ENCODE assay signal across 1 cellular context in the genomic region with DNA sequence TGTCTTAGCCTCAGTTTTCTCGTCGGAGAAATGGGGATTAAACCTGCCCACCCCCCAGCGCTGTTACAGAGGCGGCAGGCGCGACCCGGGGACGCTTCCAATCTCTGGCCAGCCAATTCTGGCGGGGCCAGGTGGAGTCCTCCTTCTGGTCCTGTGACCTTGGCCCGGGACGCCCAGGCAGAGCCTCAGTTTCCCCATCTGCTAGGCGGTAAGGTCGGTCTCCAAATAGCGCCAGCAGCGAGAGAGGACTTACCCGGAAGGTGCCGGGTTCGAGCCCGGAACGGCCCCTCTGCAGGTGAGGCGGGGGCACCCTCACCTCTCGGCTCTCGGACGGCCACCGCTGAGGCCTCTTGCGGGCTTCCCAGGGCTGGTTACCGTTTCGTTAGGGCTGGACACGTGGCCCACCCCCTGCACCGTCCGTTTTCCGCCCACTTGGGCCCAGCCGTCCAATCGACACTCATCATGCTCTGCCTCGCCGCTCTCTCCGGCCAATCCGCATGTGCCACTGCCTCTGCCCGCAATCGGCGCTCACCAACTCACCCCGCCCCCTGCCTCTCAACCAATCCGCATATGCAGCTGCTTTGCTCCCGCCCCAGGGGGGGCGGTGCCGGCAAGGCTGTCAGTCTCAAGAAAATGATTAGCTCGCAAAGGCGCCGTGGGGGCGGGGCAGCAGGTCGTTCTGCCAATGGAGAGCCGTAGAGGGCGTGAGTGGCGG.
TF ChIP-seq lines count a peak whose summit lies in the region.

A gene with protein sequence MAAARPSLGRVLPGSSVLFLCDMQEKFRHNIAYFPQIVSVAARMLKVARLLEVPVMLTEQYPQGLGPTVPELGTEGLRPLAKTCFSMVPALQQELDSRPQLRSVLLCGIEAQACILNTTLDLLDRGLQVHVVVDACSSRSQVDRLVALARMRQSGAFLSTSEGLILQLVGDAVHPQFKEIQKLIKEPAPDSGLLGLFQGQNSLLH (minus strand): TSS at position 384 of the 715 bp plus-strand sequence. CDS start 5,156 bp downstream, outside the sequence.

TF ChIP-seq in HepG2, 621 proteins besides CTCF, POLR2A, EP300 and RAD21 (continued from another document and continues in another):
- TF ChIP-seq, protein P1, sequence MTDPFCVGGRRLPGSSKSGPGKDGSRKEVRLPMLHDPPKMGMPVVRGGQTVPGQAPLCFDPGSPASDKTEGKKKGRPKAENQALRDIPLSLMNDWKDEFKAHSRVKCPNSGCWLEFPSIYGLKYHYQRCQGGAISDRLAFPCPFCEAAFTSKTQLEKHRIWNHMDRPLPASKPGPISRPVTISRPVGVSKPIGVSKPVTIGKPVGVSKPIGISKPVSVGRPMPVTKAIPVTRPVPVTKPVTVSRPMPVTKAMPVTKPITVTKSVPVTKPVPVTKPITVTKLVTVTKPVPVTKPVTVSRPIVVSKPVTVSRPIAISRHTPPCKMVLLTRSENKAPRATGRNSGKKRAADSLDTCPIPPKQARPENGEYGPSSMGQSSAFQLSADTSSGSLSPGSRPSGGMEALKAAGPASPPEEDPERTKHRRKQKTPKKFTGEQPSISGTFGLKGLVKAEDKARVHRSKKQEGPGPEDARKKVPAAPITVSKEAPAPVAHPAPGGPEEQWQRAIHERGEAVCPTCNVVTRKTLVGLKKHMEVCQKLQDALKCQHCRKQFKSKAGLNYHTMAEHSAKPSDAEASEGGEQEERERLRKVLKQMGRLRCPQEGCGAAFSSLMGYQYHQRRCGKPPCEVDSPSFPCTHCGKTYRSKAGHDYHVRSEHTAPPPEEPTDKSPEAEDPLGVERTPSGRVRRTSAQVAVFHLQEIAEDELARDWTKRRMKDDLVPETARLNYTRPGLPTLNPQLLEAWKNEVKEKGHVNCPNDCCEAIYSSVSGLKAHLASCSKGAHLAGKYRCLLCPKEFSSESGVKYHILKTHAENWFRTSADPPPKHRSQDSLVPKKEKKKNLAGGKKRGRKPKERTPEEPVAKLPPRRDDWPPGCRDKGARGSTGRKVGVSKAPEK (CRISPR knock-in tag; IDR thresholded peaks at IDR 0.05; ENCODE audit: borderline replicate concordance): no peak
- TF ChIP-seq NFYC (CRISPR knock-in tag; IDR thresholded peaks at IDR 0.05) (peak; percentile 97), PHF21A (CRISPR knock-in tag; IDR thresholded peaks at IDR 0.05) (peak; percentile 33; the same call in 1 of the 2 replicates), RAD51 (IDR thresholded peaks at IDR 0.05; ENCODE audit: borderline replicate concordance) (peak; percentile 75), MLX (CRISPR knock-in tag; IDR thresholded peaks at IDR 0.05) (peak; percentile 74), RERE (CRISPR knock-in tag; IDR thresholded peaks at IDR 0.05; ENCODE audit: low read depth) (no peak), RELA (CRISPR knock-in tag; IDR thresholded peaks at IDR 0.05) (no peak), SMARCE1 (IDR thresholded peaks at IDR 0.05; ENCODE audit: borderline replicate concordance) (no peak), PLRG1 (conservative IDR thresholded peaks at IDR 0.05) (no peak), ZNF251 (CRISPR knock-in tag; IDR thresholded peaks at IDR 0.05) (no peak), ZNF24 (IDR thresholded peaks at IDR 0.05) (peak; percentile 83), ZNF292 (CRISPR knock-in tag; IDR thresholded peaks at IDR 0.05; ENCODE audit: borderline replicate concordance, low read depth) (peak; percentile 62; the same call in 1 of the 2 replicates), MXD4 (CRISPR knock-in tag; IDR thresholded peaks at IDR 0.05) (no peak), DNMT1 (CRISPR knock-in tag; IDR thresholded peaks at IDR 0.05) (no peak), CBX1 (IDR thresholded peaks at IDR 0.05; ENCODE audit: low read depth) (peak; percentile 51), ZNF3 (CRISPR knock-in tag; IDR thresholded peaks at IDR 0.05) (peak; percentile 83), BRCA1 (CRISPR knock-in tag; IDR thresholded peaks at IDR 0.05) (no peak), HNRNPUL1 (IDR thresholded peaks at IDR 0.05; ENCODE audit: low read depth, low read length) (peak; percentile 95), FOXP1 (IDR thresholded peaks at IDR 0.05) (no peak), FOXP1 (CRISPR knock-in tag; IDR thresholded peaks at IDR 0.05) (0 out of 2 replicates have a peak, but pooled peaks have one; percentile 10), NFKB2 (CRISPR knock-in tag; IDR thresholded peaks at IDR 0.05; ENCODE audit: borderline replicate concordance) (peak; percentile 84; the same call in 1 of the 2 replicates), ZNF639 (CRISPR knock-in tag; conservative IDR thresholded peaks at IDR 0.05) (peak; percentile 64), CBFB (CRISPR knock-in tag; IDR thresholded peaks at IDR 0.05) (no peak; the same call in 1 of the 2 replicates), HIVEP1 (CRISPR knock-in tag; IDR thresholded peaks at IDR 0.05) (peak; percentile 30; the same call in 1 of the 2 replicates), MYPOP (CRISPR knock-in tag; IDR thresholded peaks at IDR 0.05) (peak; percentile 13; the same call in 1 of the 2 replicates), TOPORS (CRISPR knock-in tag; IDR thresholded peaks at IDR 0.05) (peak; percentile 77; the same call in 1 of the 2 replicates), THAP11 (CRISPR knock-in tag; IDR thresholded peaks at IDR 0.05) (peak; percentile 67), ZNF710 (CRISPR knock-in tag; IDR thresholded peaks at IDR 0.05; ENCODE audit: borderline replicate concordance) (no peak), ZNF274 (CRISPR knock-in tag; IDR thresholded peaks at IDR 0.05) (0 out of 2 replicates have a peak, but pooled peaks have one; percentile 51), KLF9 (CRISPR knock-in tag; IDR thresholded peaks at IDR 0.05; ENCODE audit: low read depth) (peak; percentile 32; the same call in 1 of the 2 replicates), NR2C2 (CRISPR knock-in tag; IDR thresholded peaks at IDR 0.05; ENCODE audit: borderline replicate concordance) (peak; percentile 40; the same call in 1 of the 2 replicates), IKZF4 (CRISPR knock-in tag; IDR thresholded peaks at IDR 0.05; ENCODE audit: borderline replicate concordance, low read depth, not compliant biosample characterization) (peak; percentile 9), JUN (CRISPR knock-in tag; IDR thresholded peaks at IDR 0.05) (peak; percentile 15; the same call in 1 of the 2 replicates), ISL2 (CRISPR knock-in tag; IDR thresholded peaks at IDR 0.05) (no peak), ZNF878 (CRISPR knock-in tag; IDR thresholded peaks at IDR 0.05) (peak; percentile 29; the same call in 1 of the 2 replicates), MED1 (CRISPR knock-in tag; IDR thresholded peaks at IDR 0.05) (peak; percentile 74), ZNF572 (CRISPR knock-in tag; IDR thresholded peaks at IDR 0.05) (peak; percentile 78), ZNF773 (CRISPR knock-in tag; IDR thresholded peaks at IDR 0.05; ENCODE audit: borderline replicate concordance) (no peak), NPAS2 (CRISPR knock-in tag; IDR thresholded peaks at IDR 0.05; ENCODE audit: borderline replicate concordance) (no peak), STAT5B (CRISPR knock-in tag; IDR thresholded peaks at IDR 0.05) (0 out of 2 replicates have a peak, but pooled peaks have one; percentile 55)
- TF ChIP-seq, protein P2, sequence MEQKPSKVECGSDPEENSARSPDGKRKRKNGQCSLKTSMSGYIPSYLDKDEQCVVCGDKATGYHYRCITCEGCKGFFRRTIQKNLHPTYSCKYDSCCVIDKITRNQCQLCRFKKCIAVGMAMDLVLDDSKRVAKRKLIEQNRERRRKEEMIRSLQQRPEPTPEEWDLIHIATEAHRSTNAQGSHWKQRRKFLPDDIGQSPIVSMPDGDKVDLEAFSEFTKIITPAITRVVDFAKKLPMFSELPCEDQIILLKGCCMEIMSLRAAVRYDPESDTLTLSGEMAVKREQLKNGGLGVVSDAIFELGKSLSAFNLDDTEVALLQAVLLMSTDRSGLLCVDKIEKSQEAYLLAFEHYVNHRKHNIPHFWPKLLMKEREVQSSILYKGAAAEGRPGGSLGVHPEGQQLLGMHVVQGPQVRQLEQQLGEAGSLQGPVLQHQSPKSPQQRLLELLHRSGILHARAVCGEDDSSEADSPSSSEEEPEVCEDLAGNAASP (CRISPR knock-in tag; IDR thresholded peaks at IDR 0.05; ENCODE audit: borderline replicate concordance): 0 out of 2 replicates have a peak, but pooled peaks have one; percentile 66
- TF ChIP-seq, protein P3, sequence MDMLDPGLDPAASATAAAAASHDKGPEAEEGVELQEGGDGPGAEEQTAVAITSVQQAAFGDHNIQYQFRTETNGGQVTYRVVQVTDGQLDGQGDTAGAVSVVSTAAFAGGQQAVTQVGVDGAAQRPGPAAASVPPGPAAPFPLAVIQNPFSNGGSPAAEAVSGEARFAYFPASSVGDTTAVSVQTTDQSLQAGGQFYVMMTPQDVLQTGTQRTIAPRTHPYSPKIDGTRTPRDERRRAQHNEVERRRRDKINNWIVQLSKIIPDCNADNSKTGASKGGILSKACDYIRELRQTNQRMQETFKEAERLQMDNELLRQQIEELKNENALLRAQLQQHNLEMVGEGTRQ (IDR thresholded peaks at IDR 0.05; ENCODE audit: low read depth, low read length): peak; percentile 88
- TF ChIP-seq, protein P3 (CRISPR knock-in tag; IDR thresholded peaks at IDR 0.05; ENCODE audit: borderline replicate concordance): peak; percentile 91; the same call in 1 of the 2 replicates
